In genomic region chr5:178460598-178461425, GRCh38 we compare ENCODE assay signal across 8 cellular contexts.
DNase-seq lines count a peak whose midpoint lies in the region; ATAC-seq, FAIRE-seq and TF ChIP-seq lines count a peak whose summit lies in the region.

No MANE protein-coding gene starts in this region.

- DNase-seq in A549 (ENCODE audit: low read depth in 1 of 2, low spot score in 1 of 2) (peak; percentile 37 to 58), GM13976 (ENCODE audit: low spot score) (peak; percentile 76), HuH-7.5 (ENCODE audit: low spot score) (peak; percentile 75), dermis blood vessel endothelial cell (peak; percentile 53), lung (ENCODE audit: low spot score) (peak; percentile 81)
- DNase-seq in stimulated activated effector memory CD8-positive, alpha-beta T cell treated with anti-CD3 and anti-CD28 coated beads, Interleukin-12 subunit alpha, Interleukin-12 subunit beta, amount 100 ng/mL, for 72 hours (ENCODE audit: low spot score in 2 of 2), result peak; percentile 51 to 80

- POLR2A ChIA-PET in A549 (lab: Yijun Ruan, JAX), result no interaction called here

- no peak overlapping the region for H3K4me2 ChIP-seq in A549

- H3K4me1 Mint-ChIP-seq in stimulated activated effector memory CD8-positive, alpha-beta T cell treated with anti-CD3 and anti-CD28 coated beads, Interleukin-12 subunit alpha, Interleukin-12 subunit beta, amount 100 ng/mL, for 72 hours, result no peaks in the 10 kb centered on the region

- H3K36me3 ChIP-seq in lung (ENCODE audit: control insufficient read depth in 2 of 2, insufficient read depth in 2 of 2, low read length in 2 of 2), result no peaks in the 10 kb centered on the region

- no peaks in the 10 kb centered on the region for H3K27me3 ChIP-seq in lung (ENCODE audit: control insufficient read depth, insufficient read depth)

- H3K9me3 Mint-ChIP-seq in stimulated activated effector memory CD8-positive, alpha-beta T cell treated with anti-CD3 and anti-CD28 coated beads, Interleukin-12 subunit alpha, Interleukin-12 subunit beta, amount 100 ng/mL, for 72 hours, result no peaks in the 10 kb centered on the region

- TF ChIP-seq CTCF in A549 (IDR thresholded peaks at IDR 0.05) (no peak), GM13976 (IDR thresholded peaks at IDR 0.05; ENCODE audit: borderline replicate concordance, control extremely low read depth, extremely low read depth, insufficient read depth, missing control alignments) (peak; percentile 65), WI38 (IDR thresholded peaks at IDR 0.05; ENCODE audit: low read depth, low read length) (peak; percentile 45), lung (IDR thresholded peaks at IDR 0.05; ENCODE audit: control extremely low read depth, extremely low read depth) (peak; percentile 66)

- peak; percentile 81 to 96 for ATAC-seq in A549
- peak; percentile 68 for ATAC-seq in lung (ENCODE audit: insufficient read depth, low FRiP score)
- ATAC-seq in stimulated activated effector memory CD8-positive, alpha-beta T cell treated with anti-CD3 and anti-CD28 coated beads, Interleukin-12 subunit alpha, Interleukin-12 subunit beta, amount 100 ng/mL, for 72 hours, result peak; percentile 81
- no peak for ATAC-seq in HG03520 (IDR thresholded peaks at IDR 0.05; ENCODE audit: unreplicated experiment)

- WGBS in A549 (ENCODE audit: missing lambda C conversion rate), result 14% methylated on average over 13 of the region's 14 CpGs
- 32 to 42% methylated on average over 14 of the region's 14 CpGs for WGBS in lung, 2 donors

- in situ Hi-C loops in GM13976 (cut with MboI; ENCODE audit: low sequenced_read_pairs, unreplicated experiment), result no loop called here

- CTCF ChIA-PET in A549 (lab: Yijun Ruan, JAX), result interaction anchor here (0.6 to 1.8 kb wide), 5 partner anchors 9 to 307 kb away, joined by 3 to 7 read pairs (median 3); no protein-coding TSS in a partner anchor

- H3K27ac Mint-ChIP-seq in stimulated activated effector memory CD8-positive, alpha-beta T cell treated with anti-CD3 and anti-CD28 coated beads, Interleukin-12 subunit alpha, Interleukin-12 subunit beta, amount 100 ng/mL, for 72 hours, result no peak overlapping the region

- no peak overlapping the region for H3K4me3 Mint-ChIP-seq in stimulated activated effector memory CD8-positive, alpha-beta T cell treated with anti-CD3 and anti-CD28 coated beads, Interleukin-12 subunit alpha, Interleukin-12 subunit beta, amount 100 ng/mL, for 72 hours

- peaks cover 13% of the 10 kb centered on the region; the same call in 1 of the 3 replicates for H3K9me3 ChIP-seq in A549
- H3K9me3 ChIP-seq in lung (ENCODE audit: control insufficient read depth in 2 of 2, insufficient read depth in 1 of 2, low read length in 1 of 2), result no peaks in the 10 kb centered on the region

- H3K27ac ChIP-seq in A549 (no peak overlapping the region), lung (ENCODE audit: low read depth in 1 of 2, low read length in 1 of 2) (peak overlapping the region in 1 of 2 donors; percentile 69)

- TF ChIP-seq EP300 in A549 (IDR thresholded peaks at IDR 0.05), result no peak

- H3K4me1 ChIP-seq in A549, result no peaks in the 10 kb centered on the region
- peaks cover 3 to 5% of the 10 kb centered on the region in 2 donors for H3K4me1 ChIP-seq in lung (ENCODE audit: control insufficient read depth in 2 of 2, insufficient read depth in 2 of 2, low read length in 2 of 2)

- H3K36me3 Mint-ChIP-seq in stimulated activated effector memory CD8-positive, alpha-beta T cell treated with anti-CD3 and anti-CD28 coated beads, Interleukin-12 subunit alpha, Interleukin-12 subunit beta, amount 100 ng/mL, for 72 hours, result no peaks in the 10 kb centered on the region

- TF ChIP-seq RAD21 in A549 (conservative IDR thresholded peaks at IDR 0.05 in 1 of 2, IDR thresholded peaks at IDR 0.05 in 1 of 2), result peak in 1 of 2 experiments; percentile 48; a peak in 2 of 5 replicates

- H3K4me3 ChIP-seq in A549 (no peak overlapping the region), WI38 (ENCODE audit: low read depth, low read length) (no peak overlapping the region), lung (no peak overlapping the region)

- no peak for FAIRE-seq in A549 (lab: Jason Lieb, UNC)

- no peak for TF ChIP-seq POLR2A in A549 (IDR thresholded peaks at IDR 0.05; ENCODE audit: low read length)

TF ChIP-seq in A549, 52 proteins besides CTCF, POLR2A, EP300 and RAD21:
- TF ChIP-seq HDAC2 (IDR thresholded peaks at IDR 0.05), result no peak
- TF ChIP-seq RNF2 (IDR thresholded peaks at IDR 0.05; ENCODE audit: borderline replicate concordance, low read depth), result no peak
- no peak for TF ChIP-seq SREBF2 (IDR thresholded peaks at IDR 0.05)
- TF ChIP-seq NPAS2 (CRISPR knock-in tag; IDR thresholded peaks at IDR 0.05; ENCODE audit: borderline replicate concordance), result no peak
- TF ChIP-seq CEBPB (IDR thresholded peaks at IDR 0.05), result no peak
